ENCODE assay signal across 38 cellular contexts in genomic region chr4:17859793-17860406, GRCh38. TPM values are rescaled to one million over a fixed set of nuclear protein-coding genes. Genes with fewer than 3 reads are reported as not detected.
"Had no signal": no experiment of that assay in that cellular context is flagged by ENCODE, and none has a peak within 500 bp of the region (broad histone marks: within the 10 kb centered on the region; RNA-seq: fewer than 3 reads in every experiment).

No MANE protein-coding gene starts in this region.

- H3K4me3 ChIP-seq: ascending aorta, cardiac muscle cell had no signal

- H3K36me3 ChIP-seq: ascending aorta, cardiac muscle cell had no signal

- FAIRE-seq: bronchial epithelial cell, TTC549 had no signal

- H3K27ac ChIP-seq: ascending aorta, cardiac muscle cell, VCaP had no signal

- DNase-seq: activated B cell treated with CpG ODN at 0.5 μM for 24 hours; activated CD4-positive, alpha-beta memory T cell treated with anti-CD3 and anti-CD28 coated beads for 36 hours; activated CD4-positive, alpha-beta T cell treated with anti-CD3 and anti-CD28 coated beads for 4 hours; activated CD4-positive, alpha-beta T cell treated with anti-CD3 and anti-CD28 coated beads, Interleukin-2, amount 10 ng/mL, durations not matched to agents 24 days and 14 days; activated CD4-positive, alpha-beta T cell treated with anti-CD3 and anti-CD28 coated beads, Interleukin-2, amount 50 U/mL, for 1 hour; activated CD4-positive, alpha-beta T cell treated with anti-CD3 and anti-CD28 coated beads, Interleukin-2, amount 50 U/mL, for 4 hours; activated CD4-positive, CD25-positive, alpha-beta regulatory T cell treated with anti-CD3 and anti-CD28 coated beads, Interleukin-2, amount 50 U/mL, for 72 hours; activated CD8-positive, alpha-beta memory T cell treated with anti-CD3 and anti-CD28 coated beads, Interleukin-2, amount 50 U/mL, for 4 hours; activated CD8-positive, alpha-beta T cell treated with anti-CD3 and anti-CD28 coated beads for 36 hours; activated effector memory CD4-positive, alpha-beta T cell treated with anti-CD3 and anti-CD28 coated beads, Interleukin-2, amount 50 U/mL, for 16 hours; activated naive CD4-positive, alpha-beta T cell treated with anti-CD3 and anti-CD28 coated beads, Interleukin-2, amount 10 ng/mL, durations not matched to agents 7 days and 5 days; activated naive CD4-positive, alpha-beta T cell treated with Interleukin-2 at 50 U/mL for 16 hours; activated naive CD8-positive, alpha-beta T cell treated with anti-CD3 and anti-CD28 coated beads, Interleukin-2, amount 10 ng/mL, durations not matched to agents 7 days and 5 days; activated naive CD8-positive, alpha-beta T cell treated with anti-CD3 and anti-CD28 coated beads, Interleukin-2, amount 50 U/mL, for 24 hours; activated T-cell treated with anti-CD3 and anti-CD28 coated beads for 4 hours; activated T-cell treated with anti-CD3 and anti-CD28 coated beads, Interleukin-2, amount 50 U/mL, for 1 hour; activated T-cell treated with anti-CD3 and anti-CD28 coated beads, Interleukin-2, amount 50 U/mL, for 4 hours; activated T-cell treated with anti-CD3 and anti-CD28 coated beads, Interleukin-2, amount 50 U/mL, for 72 hours; amygdala; anterior cingulate cortex; caudate nucleus; cerebellar nuclear complex; T-helper 1 cell; T-helper 2 cell; T-helper 9 cell had no signal

- H3K4me3 Mint-ChIP-seq: activated B cell treated with CpG ODN at 0.5 μM for 24 hours; activated CD4-positive, alpha-beta memory T cell treated with anti-CD3 and anti-CD28 coated beads for 36 hours; activated CD4-positive, alpha-beta T cell treated with anti-CD3 and anti-CD28 coated beads, Interleukin-2, amount 10 ng/mL, durations not matched to agents 24 days and 14 days; activated CD8-positive, alpha-beta T cell treated with anti-CD3 and anti-CD28 coated beads for 36 hours; activated naive CD4-positive, alpha-beta T cell treated with anti-CD3 and anti-CD28 coated beads, Interleukin-2, amount 10 ng/mL, durations not matched to agents 7 days and 5 days; activated naive CD4-positive, alpha-beta T cell treated with anti-CD3 and anti-CD28 coated beads, Interleukin-2, amount 50 U/mL, for 24 hours; activated naive CD8-positive, alpha-beta T cell; activated naive CD8-positive, alpha-beta T cell treated with anti-CD3 and anti-CD28 coated beads, Interleukin-2, amount 10 ng/mL, durations not matched to agents 7 days and 5 days; activated naive CD8-positive, alpha-beta T cell treated with anti-CD3 and anti-CD28 coated beads, Interleukin-2, amount 50 U/mL, for 24 hours; activated T-cell treated with anti-CD3 and anti-CD28 coated beads, Interleukin-2, amount 50 U/mL, for 4 hours; activated T-cell treated with anti-CD3 and anti-CD28 coated beads, Interleukin-2, amount 50 U/mL, for 72 hours; activated T-helper 1 cell treated with anti-CD3 and anti-CD28 coated beads, Interleukin-12 subunit alpha, Interleukin-12 subunit beta, Interleukin-2, Interleukin-4 antibody, amounts not matched to agents 30 ng/mL and 10 ng/mL and 1 ng/mL, durations not matched to agents 14 hours and 24 hours and 36 hours; activated T-helper 17 cell treated with anti-CD3 and anti-CD28 coated beads, Interleukin-2, amount 50 U/mL, for 72 hours; brain; central memory CD8-positive, alpha-beta T cell; T-helper 1 cell treated with Interleukin-12 subunit alpha and Interleukin-12 subunit beta and Interleukin-4 antibody, amounts not matched to agents 30 μg/mL and 1 μg/mL, for 36 hours; T-helper 2 cell treated with Interferon-gamma antibody and Interleukin-4, amounts not matched to agents 5 μg/mL and 100 μg/mL, for 36 hours had no signal

- H3K4me1 Mint-ChIP-seq: activated B cell treated with CpG ODN at 0.5 μM for 24 hours; activated CD4-positive, alpha-beta T cell treated with anti-CD3 and anti-CD28 coated beads, Interleukin-2, amount 10 ng/mL, durations not matched to agents 24 days and 14 days; activated naive CD4-positive, alpha-beta T cell treated with anti-CD3 and anti-CD28 coated beads, Interleukin-2, amount 10 ng/mL, durations not matched to agents 7 days and 5 days; activated naive CD4-positive, alpha-beta T cell treated with anti-CD3 and anti-CD28 coated beads, Interleukin-2, amount 50 U/mL, for 24 hours; activated naive CD8-positive, alpha-beta T cell treated with anti-CD3 and anti-CD28 coated beads, Interleukin-2, amount 10 ng/mL, durations not matched to agents 7 days and 5 days; activated naive CD8-positive, alpha-beta T cell treated with anti-CD3 and anti-CD28 coated beads, Interleukin-2, amount 50 U/mL, for 24 hours; activated T-helper 17 cell treated with anti-CD3 and anti-CD28 coated beads, Interleukin-2, amount 50 U/mL, for 72 hours; brain; central memory CD8-positive, alpha-beta T cell had no signal

- H3K27me3 Mint-ChIP-seq: activated B cell treated with CpG ODN at 0.5 μM for 24 hours; activated CD4-positive, alpha-beta memory T cell treated with anti-CD3 and anti-CD28 coated beads for 36 hours; activated CD4-positive, alpha-beta T cell treated with anti-CD3 and anti-CD28 coated beads, Interleukin-2, amount 10 ng/mL, durations not matched to agents 24 days and 14 days; activated CD8-positive, alpha-beta T cell treated with anti-CD3 and anti-CD28 coated beads for 36 hours; activated naive CD4-positive, alpha-beta T cell treated with anti-CD3 and anti-CD28 coated beads, Interleukin-2, amount 10 ng/mL, durations not matched to agents 7 days and 5 days; activated naive CD4-positive, alpha-beta T cell treated with anti-CD3 and anti-CD28 coated beads, Interleukin-2, amount 50 U/mL, for 24 hours; activated naive CD8-positive, alpha-beta T cell; activated naive CD8-positive, alpha-beta T cell treated with anti-CD3 and anti-CD28 coated beads, Interleukin-2, amount 10 ng/mL, durations not matched to agents 7 days and 5 days; activated naive CD8-positive, alpha-beta T cell treated with anti-CD3 and anti-CD28 coated beads, Interleukin-2, amount 50 U/mL, for 24 hours; activated T-helper 17 cell treated with anti-CD3 and anti-CD28 coated beads, Interleukin-2, amount 50 U/mL, for 72 hours; brain; central memory CD8-positive, alpha-beta T cell had no signal

- H3K9me3 ChIP-seq: ascending aorta had no signal

- H3K27me3 ChIP-seq: ascending aorta, cardiac muscle cell had no signal

- H3K27ac Mint-ChIP-seq: activated B cell treated with CpG ODN at 0.5 μM for 24 hours; activated CD4-positive, alpha-beta memory T cell treated with anti-CD3 and anti-CD28 coated beads for 36 hours; activated CD4-positive, alpha-beta T cell treated with anti-CD3 and anti-CD28 coated beads, Interleukin-2, amount 10 ng/mL, durations not matched to agents 24 days and 14 days; activated CD8-positive, alpha-beta T cell treated with anti-CD3 and anti-CD28 coated beads for 36 hours; activated naive CD4-positive, alpha-beta T cell treated with anti-CD3 and anti-CD28 coated beads, Interleukin-2, amount 10 ng/mL, durations not matched to agents 7 days and 5 days; activated naive CD4-positive, alpha-beta T cell treated with anti-CD3 and anti-CD28 coated beads, Interleukin-2, amount 50 U/mL, for 24 hours; activated naive CD8-positive, alpha-beta T cell; activated naive CD8-positive, alpha-beta T cell treated with anti-CD3 and anti-CD28 coated beads, Interleukin-2, amount 10 ng/mL, durations not matched to agents 7 days and 5 days; activated naive CD8-positive, alpha-beta T cell treated with anti-CD3 and anti-CD28 coated beads, Interleukin-2, amount 50 U/mL, for 24 hours; activated T-cell treated with anti-CD3 and anti-CD28 coated beads, Interleukin-2, amount 50 U/mL, for 72 hours; activated T-helper 1 cell treated with anti-CD3 and anti-CD28 coated beads, Interleukin-12 subunit alpha, Interleukin-12 subunit beta, Interleukin-2, Interleukin-4 antibody, amounts not matched to agents 30 ng/mL and 10 ng/mL and 1 ng/mL, durations not matched to agents 14 hours and 24 hours and 36 hours; activated T-helper 17 cell treated with anti-CD3 and anti-CD28 coated beads, Interleukin-2, amount 50 U/mL, for 72 hours; brain; T-helper 1 cell treated with Interleukin-12 subunit alpha and Interleukin-12 subunit beta and Interleukin-4 antibody, amounts not matched to agents 30 μg/mL and 1 μg/mL, for 36 hours; T-helper 2 cell treated with Interferon-gamma antibody and Interleukin-4, amounts not matched to agents 5 μg/mL and 100 μg/mL, for 36 hours had no signal

- H3K4me1 ChIP-seq: ascending aorta had no signal

- ATAC-seq: activated CD8-positive, alpha-beta T cell treated with anti-CD3 and anti-CD28 coated beads for 36 hours; activated naive CD8-positive, alpha-beta T cell treated with anti-CD3 and anti-CD28 coated beads, Interleukin-2, amount 50 U/mL, for 24 hours; activated T-cell treated with anti-CD3 and anti-CD28 coated beads, Interleukin-2, amount 50 U/mL, for 4 hours; activated T-cell treated with anti-CD3 and anti-CD28 coated beads, Interleukin-2, amount 50 U/mL, for 72 hours; activated T-helper 17 cell treated with anti-CD3 and anti-CD28 coated beads, Interleukin-2, amount 50 U/mL, for 72 hours had no signal

RNA-seq across cellular contexts. Expression of gene NCAPG, which starts 49.1 kb away (rescaled TPM):
- total RNA-seq: ascending aorta had no signal
